25 cellular contexts compared by ENCODE assay signal in the genomic region with DNA sequence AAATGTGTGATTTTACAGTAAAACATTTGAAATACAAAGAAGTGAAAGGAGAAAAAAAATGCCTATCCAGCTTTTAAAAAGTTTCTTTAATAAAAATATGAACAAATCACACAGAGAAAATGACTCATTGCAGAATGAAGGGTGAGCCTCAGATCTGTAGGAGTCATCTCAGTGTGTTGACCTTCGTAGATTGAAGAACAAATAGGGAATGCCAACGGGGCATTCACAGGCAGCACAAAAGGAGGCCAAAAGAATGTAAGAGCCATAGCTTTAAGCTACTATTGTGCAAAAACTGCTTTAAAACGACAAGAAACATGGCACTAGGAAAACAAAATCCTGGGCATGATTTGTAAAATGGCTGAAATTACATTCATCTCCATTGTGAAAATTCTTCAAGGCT.
A peak's percentile ranks its signal among the peaks of the same experiment; 100 is the strongest.
DNase-seq lines count a peak whose midpoint lies in the region; ATAC-seq, FAIRE-seq and TF ChIP-seq lines count a peak whose summit lies in the region.
"Had no signal": no experiment of that assay in that cellular context is flagged by ENCODE, and none has a peak within 500 bp of the region (broad histone marks: within the 10 kb centered on the region; RNA-seq: fewer than 3 reads in every experiment).

No MANE protein-coding gene starts in this region.

- no peak for FAIRE-seq in GM12878 (lab: Jason Lieb, UNC)
- FAIRE-seq: A549, GM12891, HepG2 had no signal

- H3K36me3 ChIP-seq in Karpas-422 (ENCODE audit: insufficient read depth, low read length) (no peaks in the 10 kb centered on the region), GM12878 (ENCODE audit: control insufficient read depth in 2 of 2, insufficient read depth in 2 of 2, low read length in 1 of 2) (no peaks in the 10 kb centered on the region), hepatocyte (replicated peaks; ENCODE audit: insufficient read depth, low read depth) (no peaks in the 10 kb centered on the region)
- H3K36me3 ChIP-seq: MG63 had no signal

- no peaks in the 10 kb centered on the region for H3K27me3 Mint-ChIP-seq in osteocyte (ENCODE audit: unreplicated experiment)
- H3K27me3 Mint-ChIP-seq in natural killer cell treated with Interleukin-12 subunit alpha and Interleukin-12 subunit beta and Interleukin-15 and Interleukin-18, amount 100 ng/mL, for 72 hours: peaks cover 0 to 4% of the 10 kb centered on the region in 2 donors

- H3K9me2 ChIP-seq in Karpas-422 (replicated peaks; ENCODE audit: insufficient read depth, low read length) (no peaks in the 10 kb centered on the region), hepatocyte (replicated peaks; ENCODE audit: insufficient read depth) (no peaks in the 10 kb centered on the region)

- TF ChIP-seq CTCF in GM12878 (IDR thresholded peaks at IDR 0.05 in 2 of 3, conservative IDR thresholded peaks at IDR 0.05 in 1 of 3; ENCODE audit: control insufficient read depth in 2 of 3, extremely low read depth in 1 of 3, insufficient read depth in 1 of 3, low read depth in 3 of 3, low read length in 3 of 3): no peak
- no peak for TF ChIP-seq CTCF in hepatocyte (IDR thresholded peaks at IDR 0.05; ENCODE audit: poor library complexity)
- no peak for TF ChIP-seq CTCF in osteocyte (IDR thresholded peaks at IDR 0.05)

- BruUV-seq in GM12878 (replicated peaks; lab: Mats Ljungman, UMichigan): no TSS peak

- RAD21 ChIA-PET in GM12878 (lab: Charles Lee; ENCODE audit: unreplicated experiment): no interaction called here

- H3K4me1 ChIP-seq in Karpas-422 (ENCODE audit: low read length) (peaks cover 15% of the 10 kb centered on the region), GM12878 (ENCODE audit: control insufficient read depth, insufficient read depth, low read length) (no peaks in the 10 kb centered on the region), hepatocyte (ENCODE audit: insufficient read depth) (no peaks in the 10 kb centered on the region)
- H3K4me1 ChIP-seq: A549 had no signal

- no peak for TF ChIP-seq POLR2A in GM12878 (IDR thresholded peaks at IDR 0.05; ENCODE audit: low read depth, low read length)

- H3K27ac Mint-ChIP-seq in osteocyte (ENCODE audit: unreplicated experiment): peak overlapping the region; percentile 65
- H3K27ac Mint-ChIP-seq in natural killer cell treated with Interleukin-12 subunit alpha and Interleukin-12 subunit beta and Interleukin-15 and Interleukin-18, amount 100 ng/mL, for 72 hours: no peak overlapping the region
- H3K27ac Mint-ChIP-seq: CD4-positive, alpha-beta memory T cell had no signal

- in situ Hi-C loops in GM12878 (cut with MboI): no loop called here

- TF ChIP-seq RAD21 in GM12878 (IDR thresholded peaks at IDR 0.05; ENCODE audit: insufficient read depth, low read depth, low read length): no peak

- 0% methylated on average over 3 of the region's 3 CpGs for WGBS in GM12878 (ENCODE audit: insufficient coverage, insufficient replicate concordance, low lambda C conversion rate, missing lambda C conversion rate)
- WGBS in hepatocyte (ENCODE audit: low lambda C conversion rate, missing lambda C conversion rate): 62% methylated on average over 3 of the region's 3 CpGs

- no peak overlapping the region for H3K4me3 ChIP-seq in Karpas-422 (ENCODE audit: low read length)
- H3K4me3 ChIP-seq in GM12878: no peak overlapping the region
- H3K4me3 ChIP-seq in hepatocyte: no peak overlapping the region
- H3K4me3 ChIP-seq: A549, MG63, SK-N-MC had no signal

- CTCF ChIA-PET in GM12878 (lab: Yijun Ruan, JAX): no interaction called here

- no peaks in the 10 kb centered on the region for H3K36me3 Mint-ChIP-seq in osteocyte (ENCODE audit: unreplicated experiment)
- H3K36me3 Mint-ChIP-seq in natural killer cell treated with Interleukin-12 subunit alpha and Interleukin-12 subunit beta and Interleukin-15 and Interleukin-18, amount 100 ng/mL, for 72 hours: no peaks in the 10 kb centered on the region
- H3K36me3 Mint-ChIP-seq: CD4-positive, alpha-beta memory T cell had no signal

- DNase-seq in Karpas-422 (no peak), GM12878 (ENCODE audit: low read depth, low spot score) (no peak), hepatocyte (ENCODE audit: low spot score) (no peak), osteocyte (ENCODE audit: extremely low spot score, unreplicated experiment) (no peak), DMS 273 treated with DMSO at 0.1 percent for 48 hours (lab: John Stamatoyannopoulos, UW) (no peak)
- DNase-seq in natural killer cell treated with Interleukin-12 subunit alpha and Interleukin-12 subunit beta and Interleukin-15 and Interleukin-18, amount 100 ng/mL, for 72 hours (ENCODE audit: low spot score): no peak
- DNase-seq: C1 segment of cervical spinal cord; CD4-positive, alpha-beta memory T cell; COR-L47; GDM1; Kasumi-1; MG63; NCI-H1417; NCI-H1694; NCI-H2029 treated with DMSO at 0.1 percent for 48 hours; NCI-H446 treated with DMSO at 0.1 percent for 48 hours; NCI-H82; SIG-M5; SW 1271 had no signal

- intact Hi-C loops in GM12878 (cut with micrococcal nuclease; ENCODE audit: unreplicated experiment): no loop called here

- H3K27me3 ChIP-seq in Karpas-422 (ENCODE audit: low read length) (no peaks in the 10 kb centered on the region), GM12878 (replicated peaks in 1 of 2; ENCODE audit: control insufficient read depth in 2 of 2, insufficient read depth in 2 of 2, low read length in 1 of 2) (no peaks in the 10 kb centered on the region), hepatocyte (no peaks in the 10 kb centered on the region)
- H3K27me3 ChIP-seq: MG63 had no signal

- H3K9ac ChIP-seq in Karpas-422 (ENCODE audit: low read length): no peak overlapping the region
- no peak overlapping the region for H3K9ac ChIP-seq in GM12878 (ENCODE audit: control insufficient read depth, insufficient read depth, low read length)

- H3K4me1 Mint-ChIP-seq in osteocyte (ENCODE audit: unreplicated experiment): peaks cover 14% of the 10 kb centered on the region
- no peaks in the 10 kb centered on the region for H3K4me1 Mint-ChIP-seq in natural killer cell treated with Interleukin-12 subunit alpha and Interleukin-12 subunit beta and Interleukin-15 and Interleukin-18, amount 100 ng/mL, for 72 hours (ENCODE audit: low read depth in 2 of 2)
- H3K4me1 Mint-ChIP-seq: CD4-positive, alpha-beta memory T cell had no signal

- H4K20me1 ChIP-seq in Karpas-422 (ENCODE audit: insufficient read depth, low read depth, low read length) (no peaks in the 10 kb centered on the region), GM12878 (ENCODE audit: control insufficient read depth, insufficient read depth) (no peaks in the 10 kb centered on the region), hepatocyte (ENCODE audit: insufficient read depth, poor library complexity, severe bottlenecking) (no peaks in the 10 kb centered on the region)

- SMC1A ChIA-PET in GM12878 (lab: Charles Lee; ENCODE audit: uncharacterized antibody, unreplicated experiment): no interaction called here

- H3K4me2 ChIP-seq in Karpas-422 (ENCODE audit: low read depth, low read length, poor library complexity, severe bottlenecking): no peak overlapping the region
- H3K4me2 ChIP-seq in GM12878 (ENCODE audit: control insufficient read depth, insufficient read depth): no peak overlapping the region
- H3K4me2 ChIP-seq in hepatocyte: no peak overlapping the region
- H3K4me2 ChIP-seq: A549 had no signal

- H3K79me2 ChIP-seq in Karpas-422 (ENCODE audit: low read length) (no peaks in the 10 kb centered on the region), GM12878 (ENCODE audit: control insufficient read depth, insufficient read depth, low read length) (no peaks in the 10 kb centered on the region), hepatocyte (no peaks in the 10 kb centered on the region)

- H3K27ac ChIP-seq in Karpas-422 (ENCODE audit: low read length): no peak overlapping the region
- H3K27ac ChIP-seq in GM12878 (ENCODE audit: control insufficient read depth, insufficient read depth): no peak overlapping the region
- H3K27ac ChIP-seq in hepatocyte: no peak overlapping the region
- H3K27ac ChIP-seq: A549, SK-N-MC had no signal

- POLR2A ChIA-PET in GM12878 (lab: Charles Lee): no interaction called here

- no peak for ATAC-seq in GM12878
- no peak for ATAC-seq in natural killer cell treated with Interleukin-12 subunit alpha and Interleukin-12 subunit beta and Interleukin-15 and Interleukin-18, amount 100 ng/mL, for 72 hours
- ATAC-seq in HG02763 (IDR thresholded peaks at IDR 0.05; ENCODE audit: unreplicated experiment): no peak
- ATAC-seq: A549, HCT116, HepG2 had no signal

- no peak for TF ChIP-seq EP300 in GM12878 (IDR thresholded peaks at IDR 0.05; ENCODE audit: borderline replicate concordance in 1 of 2, control insufficient read depth in 1 of 2, low read depth in 2 of 2, low read length in 2 of 2)

- no peaks in the 10 kb centered on the region for H3K9me3 ChIP-seq in Karpas-422 (ENCODE audit: low read length)
- H3K9me3 ChIP-seq in GM12878 (replicated peaks; ENCODE audit: control insufficient read depth, insufficient read depth, low read length): no peaks in the 10 kb centered on the region
- no peaks in the 10 kb centered on the region for H3K9me3 ChIP-seq in hepatocyte (ENCODE audit: low read depth)
- H3K9me3 ChIP-seq: A549, MG63 had no signal

- H3K4me3 Mint-ChIP-seq in osteocyte (ENCODE audit: unreplicated experiment): no peak overlapping the region
- H3K4me3 Mint-ChIP-seq in natural killer cell treated with Interleukin-12 subunit alpha and Interleukin-12 subunit beta and Interleukin-15 and Interleukin-18, amount 100 ng/mL, for 72 hours: no peak overlapping the region
- H3K4me3 Mint-ChIP-seq: CD4-positive, alpha-beta memory T cell had no signal

- peaks cover 6% of the 10 kb centered on the region for H3K9me3 Mint-ChIP-seq in osteocyte (ENCODE audit: unreplicated experiment)
- H3K9me3 Mint-ChIP-seq in natural killer cell treated with Interleukin-12 subunit alpha and Interleukin-12 subunit beta and Interleukin-15 and Interleukin-18, amount 100 ng/mL, for 72 hours: peaks cover 3% of the 10 kb centered on the region

- H2AFZ ChIP-seq in Karpas-422 (ENCODE audit: low read length): 0 out of 2 replicates have a peak overlapping the region, but pooled peaks have one; percentile 55
- peak overlapping the region; percentile 7; the same call in 1 of the 2 replicates for H2AFZ ChIP-seq in GM12878 (ENCODE audit: control insufficient read depth, low read depth, low read length)
- H2AFZ ChIP-seq in hepatocyte: peak overlapping the region; percentile 24

TF ChIP-seq in GM12878, 131 proteins besides CTCF, POLR2A, EP300 and RAD21 (continues in another document):
- TF ChIP-seq MEF2A (IDR thresholded peaks at IDR 0.05; ENCODE audit: insufficient read depth, low read depth, low read length) (no peak), NFXL1 (IDR thresholded peaks at IDR 0.05; ENCODE audit: borderline replicate concordance) (no peak), CHD2 (IDR thresholded peaks at IDR 0.05; ENCODE audit: borderline replicate concordance, low read depth, low read length) (no peak), JUNB (IDR thresholded peaks at IDR 0.05) (no peak), NR2C2 (IDR thresholded peaks at IDR 0.05; ENCODE audit: borderline replicate concordance, control insufficient read depth, insufficient read length, low read depth) (no peak), SIX5 (IDR thresholded peaks at IDR 0.05; ENCODE audit: low read depth, low read length, severe bottlenecking) (no peak), NFYA (IDR thresholded peaks at IDR 0.05; ENCODE audit: borderline replicate concordance, low read depth, low read length) (no peak), EED (IDR thresholded peaks at IDR 0.05; ENCODE audit: low read depth) (no peak), MEF2B (IDR thresholded peaks at IDR 0.05; ENCODE audit: partially characterized antibody, poor library complexity, severe bottlenecking) (no peak)
